8 cellular contexts compared by ENCODE assay signal in the genomic region with DNA sequence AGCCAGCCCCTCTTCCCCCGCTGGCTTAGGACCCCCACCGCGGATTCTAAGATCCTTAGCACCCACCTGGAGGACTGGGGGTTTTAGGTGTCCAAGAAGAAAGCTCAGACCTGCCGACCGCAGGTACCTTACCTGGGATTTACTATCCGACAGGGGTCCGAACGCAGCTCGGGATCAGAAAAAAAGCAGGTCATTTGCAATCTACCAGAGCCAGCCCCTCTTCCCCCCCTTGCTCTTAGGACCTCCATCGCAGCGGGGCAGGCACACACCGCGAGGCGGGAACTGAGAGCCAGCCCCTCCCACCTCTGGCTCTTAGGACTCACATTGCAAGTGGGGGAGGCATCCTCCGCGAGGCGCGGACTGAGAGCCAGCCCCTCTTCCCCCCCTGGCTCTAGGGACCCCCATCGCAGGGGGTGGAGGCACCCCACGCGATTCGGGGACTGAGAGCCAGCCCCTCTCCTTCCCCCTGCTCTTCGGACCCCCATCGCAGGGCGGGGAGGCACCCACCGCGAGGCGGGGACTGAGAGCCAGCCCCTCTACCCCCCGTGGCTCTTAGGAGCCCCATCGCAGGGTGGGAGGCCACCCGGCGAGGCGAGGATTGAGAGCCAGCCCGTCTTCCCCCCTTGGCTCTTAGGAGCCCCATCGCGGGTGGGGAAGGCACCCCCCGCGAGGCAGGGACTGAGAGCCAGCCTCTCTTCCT. TPM values are rescaled to one million over a fixed set of nuclear protein-coding genes. Genes with fewer than 3 reads are reported as not detected.
A peak's percentile ranks its signal among the peaks of the same experiment; 100 is the strongest.
DNase-seq lines count a peak whose midpoint lies in the region; ATAC-seq and TF ChIP-seq lines count a peak whose summit lies in the region.

No MANE protein-coding gene starts in this region.

- H3K4me3 ChIP-seq in GM08714 (ENCODE audit: low read length) (peak overlapping the region; percentile 47; the same call in 1 of the 2 replicates), Peyer's patch (peak overlapping the region; percentile 34 to 66 (median 53))

- peaks cover 0 to 23% (median 0%) of the 10 kb centered on the region in 4 donors for H3K4me1 ChIP-seq in Peyer's patch

- peak overlapping the region in 1 of 4 donors; percentile 31 for H3K27ac ChIP-seq in Peyer's patch

- no peak overlapping the region for H3K27ac Mint-ChIP-seq in neural crest cell (ENCODE audit: unreplicated experiment)

- no peaks in the 10 kb centered on the region for H3K36me3 ChIP-seq in Peyer's patch

- H3K36me3 Mint-ChIP-seq in neural crest cell (ENCODE audit: low read depth) = no peaks in the 10 kb centered on the region

- ATAC-seq in GM19452 (IDR thresholded peaks at IDR 0.05; ENCODE audit: unreplicated experiment) (no peak), GM21786 (IDR thresholded peaks at IDR 0.05; ENCODE audit: unreplicated experiment) (no peak)

- TF ChIP-seq POLR2A in Peyer's patch (IDR thresholded peaks at IDR 0.05) = no peak

- peaks cover 58% of the 10 kb centered on the region for H3K27me3 Mint-ChIP-seq in neural crest cell (ENCODE audit: low read depth)

- H3K27me3 ChIP-seq in Peyer's patch = no peaks in the 10 kb centered on the region

- no peaks in the 10 kb centered on the region for H3K9me3 Mint-ChIP-seq in neural crest cell

- DNase-seq in HT1080 (ENCODE audit: low read depth) (peak; percentile 37), Peyer's patch (peak; percentile 48 to 78 (median 52)), ecto neural progenitor cell (ENCODE audit: low spot score) (peak; percentile 86), neural crest cell (ENCODE audit: low read depth, low spot score) (peak; percentile 43), AG08396 (ENCODE audit: low spot score) (no peak)

- H3K4me3 Mint-ChIP-seq in neural crest cell = peak overlapping the region; percentile 86

- no peak for TF ChIP-seq CTCF in Peyer's patch (IDR thresholded peaks at IDR 0.05)
- no peak for TF ChIP-seq CTCF in neural crest cell (conservative IDR thresholded peaks at IDR 0.05)

- no peaks in the 10 kb centered on the region for H3K9me3 ChIP-seq in Peyer's patch

- peaks cover 7% of the 10 kb centered on the region for H3K4me1 Mint-ChIP-seq in neural crest cell

RNA-seq across cellular contexts. Expression of a gene that starts 45.3 kb away (rescaled TPM):
- 38.2 and 41.1 TPM in 2 replicates for total RNA-seq in HT1080 (2014; rRNA removed; shearing (Covaris generic))
- polyA plus RNA-seq in HT1080 (2015; cell fraction: cytosol; rRNA removed) = 19.0 and 20.6 TPM in 2 replicates
- polyA plus RNA-seq in HT1080 (2015; cell fraction: nucleus; rRNA removed) = 186 and 190 TPM in 2 replicates
- total RNA-seq in Peyer's patch = 100 to 1,000 TPM in 2 of 4 donors, 10 to 100 TPM in 2; 53.1 to 189 (median 100) TPM
- total RNA-seq in neural crest cell = 199 and 202 TPM in 2 replicates
